8 cellular contexts compared by ENCODE assay signal in the genomic region with DNA sequence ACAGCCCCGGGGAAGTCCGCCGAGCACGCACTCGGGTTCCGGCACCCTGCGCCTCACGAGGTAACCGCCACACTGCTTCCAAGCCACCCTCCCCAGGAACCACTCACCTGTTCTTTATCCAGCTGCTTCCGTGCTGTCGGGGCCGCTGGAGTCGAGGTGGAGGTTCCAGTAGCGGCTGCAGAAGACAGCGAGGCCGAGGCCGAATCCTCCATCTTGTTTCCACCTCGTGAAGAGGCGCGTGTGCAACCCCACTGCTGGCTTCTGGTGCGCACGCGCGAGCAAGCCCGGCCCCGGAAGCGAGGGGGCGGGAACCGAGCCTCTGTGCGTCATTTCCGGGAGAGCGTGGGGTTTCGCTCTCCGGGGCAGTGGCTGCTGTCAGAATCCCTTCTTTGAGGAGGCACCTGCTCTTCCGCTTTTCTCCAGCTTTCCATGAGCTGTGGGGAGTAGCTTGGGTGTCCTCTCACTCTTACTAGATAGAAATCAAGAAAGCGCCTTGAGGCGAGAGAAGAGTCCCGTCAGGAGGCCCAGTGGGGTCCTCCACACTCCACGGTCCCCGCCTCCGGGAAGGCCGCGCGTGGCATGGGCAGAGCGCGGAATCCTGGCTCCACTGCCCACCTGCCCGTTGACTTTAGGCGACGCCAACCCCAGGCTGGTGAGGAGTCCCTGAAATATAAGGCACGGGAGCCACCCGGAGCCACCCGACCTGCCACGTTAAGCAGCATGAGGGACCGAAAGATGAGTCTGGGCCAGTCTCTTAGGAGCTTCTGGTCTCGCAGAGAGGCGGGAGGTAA. TPM values are rescaled to one million over a fixed set of nuclear protein-coding genes. Genes with fewer than 3 reads are reported as not detected.
DNase-seq lines count a peak whose midpoint lies in the region; ATAC-seq and TF ChIP-seq lines count a peak whose summit lies in the region.

A gene (minus strand): TSS at position 242 of the 791 bp plus-strand sequence. CDS start 30 bp downstream, at position 212.

- H3K27ac ChIP-seq in osteoblast (ENCODE audit: low read depth, low read length) (peak within 1 kb of the TSS; percentile 89), testis (peak within 1 kb of the TSS; percentile 83 to 84)

- ATAC-seq in HG02623 (IDR thresholded peaks at IDR 0.05; ENCODE audit: unreplicated experiment): peak; percentile 80
- peak; percentile 88 for ATAC-seq in SK-N-SH treated with all-trans-retinoic acid at 6 μM for 48 hours

- H3K36me3 ChIP-seq in osteoblast (ENCODE audit: insufficient read depth, low read length): peaks cover 29% of the 10 kb centered on the region
- no peaks in the 10 kb centered on the region for H3K36me3 ChIP-seq in testis (ENCODE audit: low read depth, missing control alignments)

- H3K9me3 ChIP-seq in osteoblast (ENCODE audit: low read depth, low read length) (no peaks in the 10 kb centered on the region), testis (no peaks in the 10 kb centered on the region)

- no peaks in the 10 kb centered on the region for H3K9me3 Mint-ChIP-seq in activated naive CD4-positive, alpha-beta T cell treated with anti-CD3 and anti-CD28 coated beads, Interleukin-2, amount 50 U/mL, for 24 hours

- H3K4me1 Mint-ChIP-seq in activated naive CD4-positive, alpha-beta T cell treated with anti-CD3 and anti-CD28 coated beads, Interleukin-2, amount 50 U/mL, for 24 hours: peaks cover 63% of the 10 kb centered on the region

- TF ChIP-seq POLR2A in testis (IDR thresholded peaks at IDR 0.05): peak; percentile 64

- H3K4me3 ChIP-seq in osteoblast (ENCODE audit: insufficient read depth, low read length) (peak within 1 kb of the TSS; percentile 100), testis (peak within 1 kb of the TSS; percentile 77 to 91)

- H3K36me3 Mint-ChIP-seq in activated naive CD4-positive, alpha-beta T cell treated with anti-CD3 and anti-CD28 coated beads, Interleukin-2, amount 50 U/mL, for 24 hours: peaks cover 26% of the 10 kb centered on the region

- H2AFZ ChIP-seq in osteoblast (ENCODE audit: low read length): peak within 1 kb of the TSS; percentile 100

- DNase-seq in GM10266 (ENCODE audit: extremely low spot score): peak; percentile 94
- DNase-seq in NCI-H1092 treated with DMSO at 0.1 percent for 48 hours (lab: John Stamatoyannopoulos, UW): peak; percentile 91
- peak; percentile 58 for DNase-seq in glomerular endothelial cell (ENCODE audit: extremely low read depth, low read depth, low spot score)
- DNase-seq in osteoblast (ENCODE audit: insufficient read length, low spot score, missing footprints): peak; percentile 98
- peak; percentile 92 for DNase-seq in testis

- peak within 1 kb of the TSS; percentile 86 for H3K4me2 ChIP-seq in osteoblast (ENCODE audit: insufficient read depth, low read length)

- peak within 1 kb of the TSS; percentile 99 for H3K27ac Mint-ChIP-seq in activated naive CD4-positive, alpha-beta T cell treated with anti-CD3 and anti-CD28 coated beads, Interleukin-2, amount 50 U/mL, for 24 hours

- H3K4me1 ChIP-seq in osteoblast (ENCODE audit: insufficient read depth, low read length) (peaks cover 21% of the 10 kb centered on the region), testis (peaks cover 4% of the 10 kb centered on the region)

- TF ChIP-seq CTCF in GM10266 (IDR thresholded peaks at IDR 0.05; ENCODE audit: control insufficient read depth, insufficient read depth, low read depth, missing control alignments): no peak
- no peak for TF ChIP-seq CTCF in osteoblast (IDR thresholded peaks at IDR 0.05; ENCODE audit: extremely low read depth, low read depth, low read length)
- TF ChIP-seq CTCF in testis (IDR thresholded peaks at IDR 0.05): no peak

- intact Hi-C loops in testis (cut with DNase I; ENCODE audit: low total_unique reads): no loop called here

- 0 to 1% methylated on average over 1 to 56 of the region's 56 CpGs for WGBS in testis, 2 donors

- no peaks in the 10 kb centered on the region for H3K27me3 ChIP-seq in osteoblast (ENCODE audit: insufficient read depth, low read length)
- H3K27me3 ChIP-seq in testis: no peaks in the 10 kb centered on the region

- H3K79me2 ChIP-seq in osteoblast (ENCODE audit: insufficient read depth, low read length): peaks cover 92% of the 10 kb centered on the region

- H3K27me3 Mint-ChIP-seq in activated naive CD4-positive, alpha-beta T cell treated with anti-CD3 and anti-CD28 coated beads, Interleukin-2, amount 50 U/mL, for 24 hours: no peaks in the 10 kb centered on the region

- H4K20me1 ChIP-seq in osteoblast (ENCODE audit: insufficient read depth, low read length): peaks cover 32% of the 10 kb centered on the region

- peak within 1 kb of the TSS; percentile 99 for H3K4me3 Mint-ChIP-seq in activated naive CD4-positive, alpha-beta T cell treated with anti-CD3 and anti-CD28 coated beads, Interleukin-2, amount 50 U/mL, for 24 hours

TF ChIP-seq in SK-N-SH treated with all-trans-retinoic acid at 6 μM for 48 hours, 23 proteins besides CTCF, POLR2A, EP300 and RAD21 (continues in another document):
- TF ChIP-seq BACH2 (CRISPR knock-in tag; IDR thresholded peaks at IDR 0.05; ENCODE audit: borderline replicate concordance) (no peak), GLIS3 (CRISPR knock-in tag; IDR thresholded peaks at IDR 0.05) (no peak), ZNF8 (CRISPR knock-in tag; IDR thresholded peaks at IDR 0.05) (no peak), PPARA (CRISPR knock-in tag; IDR thresholded peaks at IDR 0.05; ENCODE audit: borderline replicate concordance) (no peak), ARNTL (CRISPR knock-in tag; IDR thresholded peaks at IDR 0.05; ENCODE audit: borderline replicate concordance, low read depth) (no peak), TOX (CRISPR knock-in tag; IDR thresholded peaks at IDR 0.05; ENCODE audit: borderline replicate concordance) (no peak), ZNF70 (CRISPR knock-in tag; IDR thresholded peaks at IDR 0.05) (no peak), ZC3H10 (CRISPR knock-in tag; IDR thresholded peaks at IDR 0.05) (no peak), CSDC2 (CRISPR knock-in tag; IDR thresholded peaks at IDR 0.05) (no peak), ZFP3 (CRISPR knock-in tag; IDR thresholded peaks at IDR 0.05) (no peak), ISL1 (CRISPR knock-in tag; IDR thresholded peaks at IDR 0.05) (no peak), ESRRG (CRISPR knock-in tag; IDR thresholded peaks at IDR 0.05) (no peak), SNAI2 (CRISPR knock-in tag; IDR thresholded peaks at IDR 0.05) (no peak; the same call in 1 of the 2 replicates), RARB (CRISPR knock-in tag; IDR thresholded peaks at IDR 0.05) (no peak), ZNF565 (CRISPR knock-in tag; conservative IDR thresholded peaks at IDR 0.05; ENCODE audit: low read depth) (no peak)
- TF ChIP-seq, protein P1, sequence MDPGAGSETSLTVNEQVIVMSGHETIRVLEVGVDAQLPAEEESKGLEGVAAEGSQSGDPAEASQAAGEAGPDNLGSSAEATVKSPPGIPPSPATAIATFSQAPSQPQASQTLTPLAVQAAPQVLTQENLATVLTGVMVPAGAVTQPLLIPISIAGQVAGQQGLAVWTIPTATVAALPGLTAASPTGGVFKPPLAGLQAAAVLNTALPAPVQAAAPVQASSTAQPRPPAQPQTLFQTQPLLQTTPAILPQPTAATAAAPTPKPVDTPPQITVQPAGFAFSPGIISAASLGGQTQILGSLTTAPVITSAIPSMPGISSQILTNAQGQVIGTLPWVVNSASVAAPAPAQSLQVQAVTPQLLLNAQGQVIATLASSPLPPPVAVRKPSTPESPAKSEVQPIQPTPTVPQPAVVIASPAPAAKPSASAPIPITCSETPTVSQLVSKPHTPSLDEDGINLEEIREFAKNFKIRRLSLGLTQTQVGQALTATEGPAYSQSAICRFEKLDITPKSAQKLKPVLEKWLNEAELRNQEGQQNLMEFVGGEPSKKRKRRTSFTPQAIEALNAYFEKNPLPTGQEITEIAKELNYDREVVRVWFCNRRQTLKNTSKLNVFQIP (CRISPR knock-in tag; IDR thresholded peaks at IDR 0.05; ENCODE audit: borderline replicate concordance, low read depth): no peak
- TF ChIP-seq, protein P2, sequence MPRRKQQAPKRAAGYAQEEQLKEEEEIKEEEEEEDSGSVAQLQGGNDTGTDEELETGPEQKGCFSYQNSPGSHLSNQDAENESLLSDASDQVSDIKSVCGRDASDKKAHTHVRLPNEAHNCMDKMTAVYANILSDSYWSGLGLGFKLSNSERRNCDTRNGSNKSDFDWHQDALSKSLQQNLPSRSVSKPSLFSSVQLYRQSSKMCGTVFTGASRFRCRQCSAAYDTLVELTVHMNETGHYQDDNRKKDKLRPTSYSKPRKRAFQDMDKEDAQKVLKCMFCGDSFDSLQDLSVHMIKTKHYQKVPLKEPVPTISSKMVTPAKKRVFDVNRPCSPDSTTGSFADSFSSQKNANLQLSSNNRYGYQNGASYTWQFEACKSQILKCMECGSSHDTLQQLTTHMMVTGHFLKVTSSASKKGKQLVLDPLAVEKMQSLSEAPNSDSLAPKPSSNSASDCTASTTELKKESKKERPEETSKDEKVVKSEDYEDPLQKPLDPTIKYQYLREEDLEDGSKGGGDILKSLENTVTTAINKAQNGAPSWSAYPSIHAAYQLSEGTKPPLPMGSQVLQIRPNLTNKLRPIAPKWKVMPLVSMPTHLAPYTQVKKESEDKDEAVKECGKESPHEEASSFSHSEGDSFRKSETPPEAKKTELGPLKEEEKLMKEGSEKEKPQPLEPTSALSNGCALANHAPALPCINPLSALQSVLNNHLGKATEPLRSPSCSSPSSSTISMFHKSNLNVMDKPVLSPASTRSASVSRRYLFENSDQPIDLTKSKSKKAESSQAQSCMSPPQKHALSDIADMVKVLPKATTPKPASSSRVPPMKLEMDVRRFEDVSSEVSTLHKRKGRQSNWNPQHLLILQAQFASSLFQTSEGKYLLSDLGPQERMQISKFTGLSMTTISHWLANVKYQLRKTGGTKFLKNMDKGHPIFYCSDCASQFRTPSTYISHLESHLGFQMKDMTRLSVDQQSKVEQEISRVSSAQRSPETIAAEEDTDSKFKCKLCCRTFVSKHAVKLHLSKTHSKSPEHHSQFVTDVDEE (CRISPR knock-in tag; IDR thresholded peaks at IDR 0.05): no peak
- TF ChIP-seq, protein P3, sequence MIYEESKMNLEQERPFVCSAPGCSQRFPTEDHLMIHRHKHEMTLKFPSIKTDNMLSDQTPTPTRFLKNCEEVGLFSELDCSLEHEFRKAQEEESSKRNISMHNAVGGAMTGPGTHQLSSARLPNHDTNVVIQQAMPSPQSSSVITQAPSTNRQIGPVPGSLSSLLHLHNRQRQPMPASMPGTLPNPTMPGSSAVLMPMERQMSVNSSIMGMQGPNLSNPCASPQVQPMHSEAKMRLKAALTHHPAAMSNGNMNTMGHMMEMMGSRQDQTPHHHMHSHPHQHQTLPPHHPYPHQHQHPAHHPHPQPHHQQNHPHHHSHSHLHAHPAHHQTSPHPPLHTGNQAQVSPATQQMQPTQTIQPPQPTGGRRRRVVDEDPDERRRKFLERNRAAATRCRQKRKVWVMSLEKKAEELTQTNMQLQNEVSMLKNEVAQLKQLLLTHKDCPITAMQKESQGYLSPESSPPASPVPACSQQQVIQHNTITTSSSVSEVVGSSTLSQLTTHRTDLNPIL (CRISPR knock-in tag; IDR thresholded peaks at IDR 0.05; ENCODE audit: low read depth): no peak

RNA-seq across cellular contexts. Expression of the gene that starts here (rescaled TPM):
- 96.8 and 134 TPM in 2 replicates for total RNA-seq in glomerular endothelial cell
- 113 and 126 TPM in 2 replicates for total RNA-seq in osteoblast
- 10 to 100 TPM; 79.3 to 97.6 TPM for total RNA-seq in testis
- polyA plus RNA-seq in testis (ENCODE audit: insufficient read depth, low read depth, low replicate concordance): 101 TPM

Comparison
In these comparisons a context has a peak if more than half of its experiments do, and no peak if none do; other contexts are left out.
1. Peak in every context shown above with its lines: DNase-seq, ATAC-seq, H3K4me3 ChIP-seq and H3K27ac ChIP-seq.